Comparison of ENCODE assay signal across 9 cellular contexts in the genomic region with DNA sequence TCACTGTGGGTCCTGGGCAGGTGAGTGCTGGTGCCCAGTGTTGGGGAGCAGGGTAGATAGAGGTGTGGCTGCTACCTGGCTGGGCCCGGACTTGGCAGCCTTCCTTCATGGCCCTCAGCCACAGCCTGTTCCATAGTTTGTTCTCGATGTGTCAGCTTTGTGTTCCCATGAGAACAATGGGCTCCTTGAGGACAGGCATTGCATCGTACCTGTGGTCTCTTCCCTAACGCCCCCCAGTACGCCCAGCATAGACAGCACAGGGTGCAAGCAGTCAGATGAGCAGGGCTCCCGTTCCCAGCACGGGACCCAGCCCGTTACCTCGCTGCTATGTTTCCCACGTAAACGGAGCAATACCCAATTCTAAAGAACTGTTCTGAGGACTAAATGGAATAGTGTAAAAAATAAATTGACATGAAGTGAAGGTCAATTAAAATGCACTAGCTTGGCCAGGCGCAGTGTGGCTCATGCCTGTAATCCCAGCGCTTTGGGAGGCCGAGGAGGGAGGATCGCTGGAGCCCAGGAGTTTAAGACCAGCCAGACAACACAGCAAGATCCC. TPM values are rescaled to one million over a fixed set of nuclear protein-coding genes. Genes with fewer than 3 reads are reported as not detected.
DNase-seq lines count a peak whose midpoint lies in the region; ATAC-seq, FAIRE-seq and TF ChIP-seq lines count a peak whose summit lies in the region.
"Had no signal": no experiment of that assay in that cellular context is flagged by ENCODE, and none has a peak within 500 bp of the region (broad histone marks: within the 10 kb centered on the region; RNA-seq: fewer than 3 reads in every experiment).

No MANE protein-coding gene starts in this region.

- FAIRE-seq in RCC 7860 (lab: Jason Lieb, UNC) = no peak

- DNase-seq in MM.1S (no peak), endodermal cell (no peak), neural crest cell (ENCODE audit: low read depth, low spot score) (no peak), RCC 7860 (ENCODE audit: low spot score) (no peak), NCI-H146 treated with DMSO at 0.1 percent for 48 hours (lab: John Stamatoyannopoulos, UW; ENCODE audit: unreplicated experiment) (no peak), T1000 (lab: John Stamatoyannopoulos, UW) (no peak)

- peak overlapping the region; percentile 91 for H3K27ac ChIP-seq in BLaER1
- no peak overlapping the region for H3K27ac ChIP-seq in MM.1S (ENCODE audit: low read length)
- H3K27ac ChIP-seq in endodermal cell (ENCODE audit: low read depth, low read length) = no peak overlapping the region

- H3K4me2 ChIP-seq in BLaER1 = peak overlapping the region; percentile 90
- H3K4me2 ChIP-seq in MM.1S (ENCODE audit: low read depth, low read length) = peak overlapping the region; percentile 94

- H3K4me3 Mint-ChIP-seq in endodermal cell = peak overlapping the region; percentile 87
- peak overlapping the region; percentile 91 for H3K4me3 Mint-ChIP-seq in neural crest cell

- H3K27ac Mint-ChIP-seq in endodermal cell (peak overlapping the region; percentile 94), neural crest cell (ENCODE audit: unreplicated experiment) (peak overlapping the region; percentile 71)

- no peak for ATAC-seq in HG03095 (IDR thresholded peaks at IDR 0.05; ENCODE audit: unreplicated experiment)

- H3K9me3 Mint-ChIP-seq in endodermal cell = no peaks in the 10 kb centered on the region
- H3K9me3 Mint-ChIP-seq in neural crest cell = no peaks in the 10 kb centered on the region

- 84 to 85% methylated on average over 13 to 15 of the region's 15 CpGs for WGBS in endodermal cell (ENCODE audit: insufficient coverage in 1 of 2, insufficient read length in 1 of 2), 2 experiments

- no peak for TF ChIP-seq CTCF in MM.1S (IDR thresholded peaks at IDR 0.05; ENCODE audit: low read length)
- TF ChIP-seq CTCF in endodermal cell (conservative IDR thresholded peaks at IDR 0.05) = no peak
- no peak for TF ChIP-seq CTCF in neural crest cell (conservative IDR thresholded peaks at IDR 0.05)

- H3K79me2 ChIP-seq in MM.1S (ENCODE audit: low read length) = peaks cover 40% of the 10 kb centered on the region

- H3K36me3 ChIP-seq in BLaER1 (peaks cover 24% of the 10 kb centered on the region), MM.1S (replicated peaks; ENCODE audit: insufficient read depth, low read length) (0 out of 2 replicates have a peak, but pooled peaks cover 3% of the 10 kb centered on the region), endodermal cell (ENCODE audit: control insufficient read depth, insufficient read depth, low read length) (peaks cover 12% of the 10 kb centered on the region)

- no peaks in the 10 kb centered on the region for H3F3A ChIP-seq in MM.1S (ENCODE audit: insufficient read depth, low read length)

- peaks cover 52% of the 10 kb centered on the region for H4K20me1 ChIP-seq in BLaER1
- H4K20me1 ChIP-seq in MM.1S (ENCODE audit: insufficient read depth, low read length) = no peaks in the 10 kb centered on the region

- H3K4me1 ChIP-seq in BLaER1 (peaks cover 67% of the 10 kb centered on the region), MM.1S (ENCODE audit: low read length) (peaks cover 11% of the 10 kb centered on the region; the same call in 1 of the 2 replicates), endodermal cell (ENCODE audit: control insufficient read depth, insufficient read depth, low read length) (peaks cover 7% of the 10 kb centered on the region)

- H3K9ac ChIP-seq in BLaER1 = peak overlapping the region; percentile 89
- peak overlapping the region; percentile 71; the same call in 1 of the 2 replicates for H3K9ac ChIP-seq in MM.1S (ENCODE audit: low read length)
- H3K9ac ChIP-seq in endodermal cell (ENCODE audit: extremely low read depth, low read length, poor library complexity, severe bottlenecking) = peak overlapping the region; percentile 61

- H3K9me3 ChIP-seq in BLaER1 = no peaks in the 10 kb centered on the region
- H3K9me3 ChIP-seq in MM.1S (replicated peaks; ENCODE audit: insufficient read depth, low read length) = no peaks in the 10 kb centered on the region
- no peaks in the 10 kb centered on the region for H3K9me3 ChIP-seq in endodermal cell (ENCODE audit: control insufficient read depth, low read length)

- peak overlapping the region; percentile 94 for H3K4me3 ChIP-seq in BLaER1
- peak overlapping the region; percentile 100 for H3K4me3 ChIP-seq in MM.1S (ENCODE audit: low read length)
- peak overlapping the region; percentile 96 for H3K4me3 ChIP-seq in endodermal cell (ENCODE audit: low read length)

- H3K9me2 ChIP-seq in MM.1S (replicated peaks; ENCODE audit: insufficient read depth, low read length) = no peaks in the 10 kb centered on the region

- H3K4me1 Mint-ChIP-seq in endodermal cell = peaks cover 13% of the 10 kb centered on the region
- peaks cover 26% of the 10 kb centered on the region for H3K4me1 Mint-ChIP-seq in neural crest cell

- H2AFZ ChIP-seq in MM.1S (ENCODE audit: low read length) = peak overlapping the region; percentile 98

- H3K27me3 ChIP-seq in BLaER1 (peaks cover 9% of the 10 kb centered on the region; the same call in 1 of the 2 replicates), MM.1S (replicated peaks; ENCODE audit: insufficient read depth, low read length) (peaks cover 48% of the 10 kb centered on the region), endodermal cell (ENCODE audit: control insufficient read depth, insufficient read depth, low read length, poor library complexity, severe bottlenecking) (peaks cover 9% of the 10 kb centered on the region)

- H3K27me3 Mint-ChIP-seq in endodermal cell (ENCODE audit: insufficient read depth) = peaks cover 12% of the 10 kb centered on the region
- peaks cover 13% of the 10 kb centered on the region for H3K27me3 Mint-ChIP-seq in neural crest cell (ENCODE audit: low read depth)

- H3K36me3 Mint-ChIP-seq in endodermal cell (ENCODE audit: low read depth) = peaks cover 13% of the 10 kb centered on the region
- H3K36me3 Mint-ChIP-seq in neural crest cell (ENCODE audit: low read depth) = no peaks in the 10 kb centered on the region

RNA-seq across cellular contexts. Expression of gene SLX9, which starts 0.8 kb away (rescaled TPM):
- 10 to 100 TPM; 38.0 to 48.9 TPM for total RNA-seq in endodermal cell
- polyA plus RNA-seq in endodermal cell (2013, experiment 1 of 2) = 27.9 TPM
- polyA plus RNA-seq in endodermal cell (2013, experiment 2 of 2) = 24.0 TPM
- 40.5 and 42.3 TPM in 2 replicates for total RNA-seq in neural crest cell

RNA-seq across cellular contexts. Expression of gene ITGB2, which starts 18.4 kb away (rescaled TPM):
- total RNA-seq in endodermal cell = 1 to 10 TPM; 1.6 to 2.3 TPM
- 0.36 TPM for polyA plus RNA-seq in endodermal cell (2013, experiment 1 of 2)
- polyA plus RNA-seq in endodermal cell (2013, experiment 2 of 2) = 0.54 TPM
- 0.84 and 0.89 TPM in 2 replicates for total RNA-seq in neural crest cell
- total RNA-seq: RPMI7951 had no signal
